ENCODE assay signal across 8 cellular contexts in the genomic region with DNA sequence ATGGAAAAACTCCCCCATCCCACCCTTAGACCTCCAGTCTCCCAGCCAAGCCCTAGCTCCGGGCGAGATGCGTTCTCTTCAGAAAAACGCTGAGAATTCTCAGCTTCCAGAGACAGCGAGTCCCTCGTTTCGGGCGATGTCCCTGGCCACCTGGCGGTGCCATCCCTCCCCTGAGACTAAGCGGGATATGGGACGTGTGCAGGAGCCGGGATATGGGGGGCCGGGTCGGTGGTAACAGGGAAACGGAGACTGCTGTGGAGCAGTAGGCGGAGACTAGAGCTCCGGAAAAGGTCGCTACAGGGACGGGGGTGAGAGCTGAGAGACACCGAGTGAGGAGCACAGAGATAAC. TPM values are rescaled to one million over a fixed set of nuclear protein-coding genes. Genes with fewer than 3 reads are reported as not detected.
DNase-seq lines count a peak whose midpoint lies in the region; ATAC-seq and TF ChIP-seq lines count a peak whose summit lies in the region.

No MANE protein-coding gene starts in this region.

- peaks cover 9% of the 10 kb centered on the region for H3K27me3 ChIP-seq in rectal smooth muscle tissue (ENCODE audit: control insufficient read depth, insufficient read depth, low read length)

- DNase-seq in AG10803 (ENCODE audit: low read depth) (no peak), T-cell (peak in 1 of 34 experiments; percentile 1), Right ventricle myocardium superior (no peak), medulla oblongata (ENCODE audit: extremely low spot score) (no peak)
- DNase-seq in stimulated activated naive CD4-positive, alpha-beta T cell (lab: John Stamatoyannopoulos, UW) = no peak

- CTCF ChIA-PET in T-cell (lab: Charles Lee) = interaction anchor here (0.5 to 1.3 kb wide), 9 partner anchors 8 to 1005 kb away, joined by 3 to 5 read pairs (median 3); no protein-coding TSS in a partner anchor

- no peaks in the 10 kb centered on the region for H3K4me1 ChIP-seq in rectal smooth muscle tissue (ENCODE audit: control insufficient read depth, insufficient read depth, low read length)

- POLR2A ChIA-PET in T-cell (lab: Charles Lee) = interaction anchor here in 1 of 2 donors (0.5 to 0.9 kb wide), 3 partner anchors 68 to 390 kb away, joined by 4 to 5 read pairs (median 5); no protein-coding TSS in a partner anchor

- H3K27me3 Mint-ChIP-seq in T-cell = peaks cover 22 to 26% of the 10 kb centered on the region in 2 donors

- H3K27ac ChIP-seq in rectal smooth muscle tissue (ENCODE audit: low read depth, low read length) = no peak overlapping the region

- intact Hi-C loops in Right ventricle myocardium superior (cut with DNase I) = no loop called here

- peak overlapping the region; percentile 88 to 93 (median 91) for H3K4me3 Mint-ChIP-seq in T-cell

- peak; percentile 22; the same call in 1 of the 2 replicates for TF ChIP-seq CTCF in AG10803 (conservative IDR thresholded peaks at IDR 0.05; ENCODE audit: low read length)

- no peak overlapping the region for H3K9ac ChIP-seq in rectal smooth muscle tissue (ENCODE audit: low read length)

- H3K27ac Mint-ChIP-seq in T-cell = peak overlapping the region; percentile 30 to 65

- H3K4me1 Mint-ChIP-seq in T-cell = peaks cover 17 to 19% (median 17%) of the 10 kb centered on the region in 3 donors

- H3K4me3 ChIP-seq in AG10803 (ENCODE audit: low read length) = peak overlapping the region; percentile 87
- H3K4me3 ChIP-seq in rectal smooth muscle tissue (ENCODE audit: low read length) = peak overlapping the region; percentile 82

- no peaks in the 10 kb centered on the region for H3K9me3 Mint-ChIP-seq in T-cell

- peaks cover 4% of the 10 kb centered on the region for H3K36me3 Mint-ChIP-seq in T-cell

- H3K36me3 ChIP-seq in rectal smooth muscle tissue (ENCODE audit: control insufficient read depth, insufficient read depth, low read length) = no peaks in the 10 kb centered on the region

- peak; percentile 75 for ATAC-seq in GM19023 (IDR thresholded peaks at IDR 0.05; ENCODE audit: unreplicated experiment)
- peak; percentile 54 for ATAC-seq in HG03135 (IDR thresholded peaks at IDR 0.05; ENCODE audit: unreplicated experiment)
- peak; percentile 67 to 73 (median 72) for ATAC-seq in T-cell (replicated peaks in 1 of 4)
- peak; percentile 77 for ATAC-seq in Right ventricle myocardium superior (ENCODE audit: poor library complexity)

RNA-seq across cellular contexts. Expression of a gene that starts 0.4 kb away (rescaled TPM):
- total RNA-seq in T-cell = under 1 TPM; 0.39 to 0.47 (median 0.42) TPM
- 16.2 TPM for total RNA-seq in Right ventricle myocardium superior

Comparison
In these comparisons a context has a peak if more than half of its experiments do, and no peak if none do; other contexts are left out.
1. RNA of a gene that starts 0.4 kb away (total RNA-seq): 16.2 TPM in Right ventricle myocardium superior (single experiment); 0.39 to 0.47 TPM in T-cell; every median in the first group is over 10 times any median in the second.
2. Peak in every context shown above with its lines, with median percentiles within 50 percentile points of each other: ATAC-seq.